ENCODE assay signal across 8 cellular contexts in genomic region chr13:110575322-110576069, GRCh38. TPM values are rescaled to one million over a fixed set of nuclear protein-coding genes. Genes with fewer than 3 reads are reported as not detected.
DNase-seq lines count a peak whose midpoint lies in the region; ATAC-seq lines count a peak whose summit lies in the region.

No MANE protein-coding gene starts in this region.

- ATAC-seq in GM19395 (IDR thresholded peaks at IDR 0.05; ENCODE audit: unreplicated experiment) (peak; percentile 90), HG03159 (IDR thresholded peaks at IDR 0.05; ENCODE audit: unreplicated experiment) (peak; percentile 85)

- intact Hi-C loops in cardiac septum (cut with DNase I) = loop anchor here (5.0 kb wide), 1 partner anchor 118 kb away; no protein-coding TSS in a partner anchor

- DNase-seq in DMS53 treated with DMSO at 0.1 percent for 48 hours (lab: John Stamatoyannopoulos, UW; ENCODE audit: unreplicated experiment) = peak; percentile 9
- DNase-seq in SHP77 (lab: John Stamatoyannopoulos, UW) = peak; percentile 42 to 60
- peak; percentile 83 for DNase-seq in cardiac septum (ENCODE audit: low spot score)
- no peak for DNase-seq in NCI-H1436 (lab: John Stamatoyannopoulos, UW)
- DNase-seq in activated CD8-positive, alpha-beta memory T cell treated with anti-CD3 and anti-CD28 coated beads, Interleukin-2, amount 50 U/mL, for 4 hours = no peak
- DNase-seq in NCI-H446 treated with DMSO at 0.1 percent for 48 hours (lab: John Stamatoyannopoulos, UW) = no peak

RNA-seq across cellular contexts. Expression of gene RAB20, which starts 14.0 kb away (rescaled TPM):
- 12.6 TPM for total RNA-seq in cardiac septum

RNA-seq across cellular contexts. Expression of gene NAXD, which starts 39.8 kb away (rescaled TPM):
- 23.7 TPM for total RNA-seq in cardiac septum

Comparison
In these comparisons a context has a peak if more than half of its experiments do, and no peak if none do; other contexts are left out.
1. DNase-seq: peak in DMS53 treated with DMSO at 0.1 percent for 48 hours (single experiment), SHP77 (2 of 2) and cardiac septum (single experiment); none in NCI-H1436 (single experiment), activated CD8-positive, alpha-beta memory T cell treated with anti-CD3 and anti-CD28 coated beads, Interleukin-2, amount 50 U/mL, for 4 hours (single experiment) and NCI-H446 treated with DMSO at 0.1 percent for 48 hours (single experiment).